1 cellular context compared by ENCODE assay signal in genomic region chr10:12195281-12195602, GRCh38.
A peak's percentile ranks its signal among the peaks of the same experiment; 100 is the strongest.
TF ChIP-seq lines count a peak whose summit lies in the region.

No MANE protein-coding gene starts in this region.

TF ChIP-seq in HepG2, 621 proteins besides CTCF, POLR2A, EP300 and RAD21 (continued from another document and continues in another):
- TF ChIP-seq, protein P1, sequence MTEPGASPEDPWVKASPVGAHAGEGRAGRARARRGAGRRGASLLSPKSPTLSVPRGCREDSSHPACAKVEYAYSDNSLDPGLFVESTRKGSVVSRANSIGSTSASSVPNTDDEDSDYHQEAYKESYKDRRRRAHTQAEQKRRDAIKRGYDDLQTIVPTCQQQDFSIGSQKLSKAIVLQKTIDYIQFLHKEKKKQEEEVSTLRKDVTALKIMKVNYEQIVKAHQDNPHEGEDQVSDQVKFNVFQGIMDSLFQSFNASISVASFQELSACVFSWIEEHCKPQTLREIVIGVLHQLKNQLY (CRISPR knock-in tag; IDR thresholded peaks at IDR 0.05), result 0 out of 2 replicates have a peak, but pooled peaks have one; percentile 9
- TF ChIP-seq GTF3A (CRISPR knock-in tag; conservative IDR thresholded peaks at IDR 0.05) (no peak), MTA1 (CRISPR knock-in tag; IDR thresholded peaks at IDR 0.05; ENCODE audit: borderline replicate concordance) (no peak), ZNF749 (CRISPR knock-in tag; IDR thresholded peaks at IDR 0.05; ENCODE audit: borderline replicate concordance) (no peak), ZNF841 (CRISPR knock-in tag; IDR thresholded peaks at IDR 0.05; ENCODE audit: borderline replicate concordance) (0 out of 2 replicates have a peak, but pooled peaks have one; percentile 43), MYC (CRISPR knock-in tag; IDR thresholded peaks at IDR 0.05; ENCODE audit: borderline replicate concordance) (no peak), ZBTB42 (CRISPR knock-in tag; IDR thresholded peaks at IDR 0.05) (no peak), NCOR1 (IDR thresholded peaks at IDR 0.05; ENCODE audit: borderline replicate concordance, low read length) (no peak), DZIP1 (CRISPR knock-in tag; IDR thresholded peaks at IDR 0.05) (no peak), ZNF331 (CRISPR knock-in tag; IDR thresholded peaks at IDR 0.05) (no peak), ZNF780A (CRISPR knock-in tag; IDR thresholded peaks at IDR 0.05) (0 out of 2 replicates have a peak, but pooled peaks have one; percentile 13), GFI1 (CRISPR knock-in tag; IDR thresholded peaks at IDR 0.05; ENCODE audit: borderline replicate concordance) (0 out of 2 replicates have a peak, but pooled peaks have one; percentile 19), SUZ12 (IDR thresholded peaks at IDR 0.05; ENCODE audit: low read depth, low read length) (no peak), NFYB (CRISPR knock-in tag; IDR thresholded peaks at IDR 0.05) (no peak), KLF9 (CRISPR knock-in tag; IDR thresholded peaks at IDR 0.05; ENCODE audit: low read depth) (no peak), ZFP90 (CRISPR knock-in tag; IDR thresholded peaks at IDR 0.05; ENCODE audit: borderline replicate concordance) (no peak), TBL1XR1 (IDR thresholded peaks at IDR 0.05; ENCODE audit: borderline replicate concordance, low read length, partially characterized antibody) (no peak), NFIB (CRISPR knock-in tag; IDR thresholded peaks at IDR 0.05; ENCODE audit: borderline replicate concordance) (no peak), ZNF629 (CRISPR knock-in tag; conservative IDR thresholded peaks at IDR 0.05) (no peak), ZNF124 (CRISPR knock-in tag; IDR thresholded peaks at IDR 0.05) (0 out of 2 replicates have a peak, but pooled peaks have one; percentile 18), KMT2A (CRISPR knock-in tag; IDR thresholded peaks at IDR 0.05) (no peak), ZSCAN22 (CRISPR knock-in tag; IDR thresholded peaks at IDR 0.05) (no peak), BRCA1 (CRISPR knock-in tag; IDR thresholded peaks at IDR 0.05) (0 out of 2 replicates have a peak, but pooled peaks have one; percentile 66), CHD2 (IDR thresholded peaks at IDR 0.05; ENCODE audit: low read depth, low read length) (no peak), ZNF432 (CRISPR knock-in tag; IDR thresholded peaks at IDR 0.05; ENCODE audit: borderline replicate concordance) (no peak), ZNF234 (CRISPR knock-in tag; conservative IDR thresholded peaks at IDR 0.05) (no peak), NPAS2 (CRISPR knock-in tag; IDR thresholded peaks at IDR 0.05; ENCODE audit: borderline replicate concordance) (no peak), CENPBD1 (CRISPR knock-in tag; IDR thresholded peaks at IDR 0.05; ENCODE audit: borderline replicate concordance, low read depth) (no peak), LBX2 (CRISPR knock-in tag; IDR thresholded peaks at IDR 0.05; ENCODE audit: borderline replicate concordance) (no peak), HNF4A (CRISPR knock-in tag; IDR thresholded peaks at IDR 0.05) (no peak), PCBP2 (optimal IDR thresholded peaks at IDR 0.05; ENCODE audit: low read depth, low read length, poor library complexity, severe bottlenecking) (no peak), ZNF589 (CRISPR knock-in tag; conservative IDR thresholded peaks at IDR 0.05) (peak; percentile 35; the same call in 1 of the 2 replicates), ADNP (CRISPR knock-in tag; IDR thresholded peaks at IDR 0.05) (no peak), ZFP1 (CRISPR knock-in tag; IDR thresholded peaks at IDR 0.05) (no peak), SNAPC2 (CRISPR knock-in tag; IDR thresholded peaks at IDR 0.05) (no peak), ZNF260 (CRISPR knock-in tag; IDR thresholded peaks at IDR 0.05; ENCODE audit: borderline replicate concordance, low read depth) (no peak), ZNF256 (CRISPR knock-in tag; conservative IDR thresholded peaks at IDR 0.05) (no peak), ELF3 (CRISPR knock-in tag; IDR thresholded peaks at IDR 0.05) (no peak), MIXL1 (CRISPR knock-in tag; IDR thresholded peaks at IDR 0.05) (no peak), ZSCAN30 (CRISPR knock-in tag; IDR thresholded peaks at IDR 0.05) (no peak), ZNF557 (CRISPR knock-in tag; IDR thresholded peaks at IDR 0.05) (no peak), ZNF354B (CRISPR knock-in tag; IDR thresholded peaks at IDR 0.05) (no peak), CENPT (CRISPR knock-in tag; IDR thresholded peaks at IDR 0.05; ENCODE audit: low read depth) (no peak), MAZ (IDR thresholded peaks at IDR 0.05; ENCODE audit: borderline replicate concordance, low read depth, low read length) (no peak), MAZ (CRISPR knock-in tag; IDR thresholded peaks at IDR 0.05; ENCODE audit: low read depth) (no peak)
- TF ChIP-seq, protein P2, sequence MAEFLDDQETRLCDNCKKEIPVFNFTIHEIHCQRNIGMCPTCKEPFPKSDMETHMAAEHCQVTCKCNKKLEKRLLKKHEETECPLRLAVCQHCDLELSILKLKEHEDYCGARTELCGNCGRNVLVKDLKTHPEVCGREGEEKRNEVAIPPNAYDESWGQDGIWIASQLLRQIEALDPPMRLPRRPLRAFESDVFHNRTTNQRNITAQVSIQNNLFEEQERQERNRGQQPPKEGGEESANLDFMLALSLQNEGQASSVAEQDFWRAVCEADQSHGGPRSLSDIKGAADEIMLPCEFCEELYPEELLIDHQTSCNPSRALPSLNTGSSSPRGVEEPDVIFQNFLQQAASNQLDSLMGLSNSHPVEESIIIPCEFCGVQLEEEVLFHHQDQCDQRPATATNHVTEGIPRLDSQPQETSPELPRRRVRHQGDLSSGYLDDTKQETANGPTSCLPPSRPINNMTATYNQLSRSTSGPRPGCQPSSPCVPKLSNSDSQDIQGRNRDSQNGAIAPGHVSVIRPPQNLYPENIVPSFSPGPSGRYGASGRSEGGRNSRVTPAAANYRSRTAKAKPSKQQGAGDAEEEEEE (CRISPR knock-in tag; IDR thresholded peaks at IDR 0.05; ENCODE audit: borderline replicate concordance), result no peak
- TF ChIP-seq, protein P3, sequence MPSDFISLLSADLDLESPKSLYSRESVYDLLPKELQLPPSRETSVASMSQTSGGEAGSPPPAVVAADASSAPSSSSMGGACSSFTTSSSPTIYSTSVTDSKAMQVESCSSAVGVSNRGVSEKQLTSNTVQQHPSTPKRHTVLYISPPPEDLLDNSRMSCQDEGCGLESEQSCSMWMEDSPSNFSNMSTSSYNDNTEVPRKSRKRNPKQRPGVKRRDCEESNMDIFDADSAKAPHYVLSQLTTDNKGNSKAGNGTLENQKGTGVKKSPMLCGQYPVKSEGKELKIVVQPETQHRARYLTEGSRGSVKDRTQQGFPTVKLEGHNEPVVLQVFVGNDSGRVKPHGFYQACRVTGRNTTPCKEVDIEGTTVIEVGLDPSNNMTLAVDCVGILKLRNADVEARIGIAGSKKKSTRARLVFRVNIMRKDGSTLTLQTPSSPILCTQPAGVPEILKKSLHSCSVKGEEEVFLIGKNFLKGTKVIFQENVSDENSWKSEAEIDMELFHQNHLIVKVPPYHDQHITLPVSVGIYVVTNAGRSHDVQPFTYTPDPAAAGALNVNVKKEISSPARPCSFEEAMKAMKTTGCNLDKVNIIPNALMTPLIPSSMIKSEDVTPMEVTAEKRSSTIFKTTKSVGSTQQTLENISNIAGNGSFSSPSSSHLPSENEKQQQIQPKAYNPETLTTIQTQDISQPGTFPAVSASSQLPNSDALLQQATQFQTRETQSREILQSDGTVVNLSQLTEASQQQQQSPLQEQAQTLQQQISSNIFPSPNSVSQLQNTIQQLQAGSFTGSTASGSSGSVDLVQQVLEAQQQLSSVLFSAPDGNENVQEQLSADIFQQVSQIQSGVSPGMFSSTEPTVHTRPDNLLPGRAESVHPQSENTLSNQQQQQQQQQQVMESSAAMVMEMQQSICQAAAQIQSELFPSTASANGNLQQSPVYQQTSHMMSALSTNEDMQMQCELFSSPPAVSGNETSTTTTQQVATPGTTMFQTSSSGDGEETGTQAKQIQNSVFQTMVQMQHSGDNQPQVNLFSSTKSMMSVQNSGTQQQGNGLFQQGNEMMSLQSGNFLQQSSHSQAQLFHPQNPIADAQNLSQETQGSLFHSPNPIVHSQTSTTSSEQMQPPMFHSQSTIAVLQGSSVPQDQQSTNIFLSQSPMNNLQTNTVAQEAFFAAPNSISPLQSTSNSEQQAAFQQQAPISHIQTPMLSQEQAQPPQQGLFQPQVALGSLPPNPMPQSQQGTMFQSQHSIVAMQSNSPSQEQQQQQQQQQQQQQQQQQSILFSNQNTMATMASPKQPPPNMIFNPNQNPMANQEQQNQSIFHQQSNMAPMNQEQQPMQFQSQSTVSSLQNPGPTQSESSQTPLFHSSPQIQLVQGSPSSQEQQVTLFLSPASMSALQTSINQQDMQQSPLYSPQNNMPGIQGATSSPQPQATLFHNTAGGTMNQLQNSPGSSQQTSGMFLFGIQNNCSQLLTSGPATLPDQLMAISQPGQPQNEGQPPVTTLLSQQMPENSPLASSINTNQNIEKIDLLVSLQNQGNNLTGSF (CRISPR knock-in tag; IDR thresholded peaks at IDR 0.05), result no peak
- TF ChIP-seq, protein P4, sequence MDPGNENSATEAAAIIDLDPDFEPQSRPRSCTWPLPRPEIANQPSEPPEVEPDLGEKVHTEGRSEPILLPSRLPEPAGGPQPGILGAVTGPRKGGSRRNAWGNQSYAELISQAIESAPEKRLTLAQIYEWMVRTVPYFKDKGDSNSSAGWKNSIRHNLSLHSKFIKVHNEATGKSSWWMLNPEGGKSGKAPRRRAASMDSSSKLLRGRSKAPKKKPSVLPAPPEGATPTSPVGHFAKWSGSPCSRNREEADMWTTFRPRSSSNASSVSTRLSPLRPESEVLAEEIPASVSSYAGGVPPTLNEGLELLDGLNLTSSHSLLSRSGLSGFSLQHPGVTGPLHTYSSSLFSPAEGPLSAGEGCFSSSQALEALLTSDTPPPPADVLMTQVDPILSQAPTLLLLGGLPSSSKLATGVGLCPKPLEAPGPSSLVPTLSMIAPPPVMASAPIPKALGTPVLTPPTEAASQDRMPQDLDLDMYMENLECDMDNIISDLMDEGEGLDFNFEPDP (CRISPR knock-in tag; conservative IDR thresholded peaks at IDR 0.05), result 0 out of 2 replicates have a peak, but pooled peaks have one; percentile 59
- TF ChIP-seq, protein P5, sequence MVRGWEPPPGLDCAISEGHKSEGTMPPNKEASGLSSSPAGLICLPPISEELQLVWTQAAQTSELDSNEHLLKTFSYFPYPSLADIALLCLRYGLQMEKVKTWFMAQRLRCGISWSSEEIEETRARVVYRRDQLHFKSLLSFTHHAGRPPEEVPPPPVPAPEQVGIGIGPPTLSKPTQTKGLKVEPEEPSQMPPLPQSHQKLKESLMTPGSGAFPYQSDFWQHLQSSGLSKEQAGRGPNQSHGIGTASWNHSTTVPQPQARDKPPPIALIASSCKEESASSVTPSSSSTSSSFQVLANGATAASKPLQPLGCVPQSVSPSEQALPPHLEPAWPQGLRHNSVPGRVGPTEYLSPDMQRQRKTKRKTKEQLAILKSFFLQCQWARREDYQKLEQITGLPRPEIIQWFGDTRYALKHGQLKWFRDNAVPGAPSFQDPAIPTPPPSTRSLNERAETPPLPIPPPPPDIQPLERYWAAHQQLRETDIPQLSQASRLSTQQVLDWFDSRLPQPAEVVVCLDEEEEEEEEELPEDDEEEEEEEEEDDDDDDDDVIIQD (CRISPR knock-in tag; IDR thresholded peaks at IDR 0.05; ENCODE audit: low read depth), result no peak
- TF ChIP-seq, protein P6, sequence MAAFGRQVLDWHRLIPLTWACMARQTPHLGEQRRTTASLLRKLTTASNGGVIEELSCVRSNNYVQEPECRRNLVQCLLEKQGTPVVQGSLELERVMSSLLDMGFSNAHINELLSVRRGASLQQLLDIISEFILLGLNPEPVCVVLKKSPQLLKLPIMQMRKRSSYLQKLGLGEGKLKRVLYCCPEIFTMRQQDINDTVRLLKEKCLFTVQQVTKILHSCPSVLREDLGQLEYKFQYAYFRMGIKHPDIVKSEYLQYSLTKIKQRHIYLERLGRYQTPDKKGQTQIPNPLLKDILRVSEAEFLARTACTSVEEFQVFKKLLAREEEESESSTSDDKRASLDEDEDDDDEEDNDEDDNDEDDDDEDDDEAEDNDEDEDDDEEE (CRISPR knock-in tag; IDR thresholded peaks at IDR 0.05), result no peak
- TF ChIP-seq, protein P7, sequence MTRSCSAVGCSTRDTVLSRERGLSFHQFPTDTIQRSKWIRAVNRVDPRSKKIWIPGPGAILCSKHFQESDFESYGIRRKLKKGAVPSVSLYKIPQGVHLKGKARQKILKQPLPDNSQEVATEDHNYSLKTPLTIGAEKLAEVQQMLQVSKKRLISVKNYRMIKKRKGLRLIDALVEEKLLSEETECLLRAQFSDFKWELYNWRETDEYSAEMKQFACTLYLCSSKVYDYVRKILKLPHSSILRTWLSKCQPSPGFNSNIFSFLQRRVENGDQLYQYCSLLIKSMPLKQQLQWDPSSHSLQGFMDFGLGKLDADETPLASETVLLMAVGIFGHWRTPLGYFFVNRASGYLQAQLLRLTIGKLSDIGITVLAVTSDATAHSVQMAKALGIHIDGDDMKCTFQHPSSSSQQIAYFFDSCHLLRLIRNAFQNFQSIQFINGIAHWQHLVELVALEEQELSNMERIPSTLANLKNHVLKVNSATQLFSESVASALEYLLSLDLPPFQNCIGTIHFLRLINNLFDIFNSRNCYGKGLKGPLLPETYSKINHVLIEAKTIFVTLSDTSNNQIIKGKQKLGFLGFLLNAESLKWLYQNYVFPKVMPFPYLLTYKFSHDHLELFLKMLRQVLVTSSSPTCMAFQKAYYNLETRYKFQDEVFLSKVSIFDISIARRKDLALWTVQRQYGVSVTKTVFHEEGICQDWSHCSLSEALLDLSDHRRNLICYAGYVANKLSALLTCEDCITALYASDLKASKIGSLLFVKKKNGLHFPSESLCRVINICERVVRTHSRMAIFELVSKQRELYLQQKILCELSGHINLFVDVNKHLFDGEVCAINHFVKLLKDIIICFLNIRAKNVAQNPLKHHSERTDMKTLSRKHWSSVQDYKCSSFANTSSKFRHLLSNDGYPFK (CRISPR knock-in tag; IDR thresholded peaks at IDR 0.05; ENCODE audit: borderline replicate concordance), result no peak
